Comparison of ENCODE assay signal across 8 cellular contexts in the genomic region with DNA sequence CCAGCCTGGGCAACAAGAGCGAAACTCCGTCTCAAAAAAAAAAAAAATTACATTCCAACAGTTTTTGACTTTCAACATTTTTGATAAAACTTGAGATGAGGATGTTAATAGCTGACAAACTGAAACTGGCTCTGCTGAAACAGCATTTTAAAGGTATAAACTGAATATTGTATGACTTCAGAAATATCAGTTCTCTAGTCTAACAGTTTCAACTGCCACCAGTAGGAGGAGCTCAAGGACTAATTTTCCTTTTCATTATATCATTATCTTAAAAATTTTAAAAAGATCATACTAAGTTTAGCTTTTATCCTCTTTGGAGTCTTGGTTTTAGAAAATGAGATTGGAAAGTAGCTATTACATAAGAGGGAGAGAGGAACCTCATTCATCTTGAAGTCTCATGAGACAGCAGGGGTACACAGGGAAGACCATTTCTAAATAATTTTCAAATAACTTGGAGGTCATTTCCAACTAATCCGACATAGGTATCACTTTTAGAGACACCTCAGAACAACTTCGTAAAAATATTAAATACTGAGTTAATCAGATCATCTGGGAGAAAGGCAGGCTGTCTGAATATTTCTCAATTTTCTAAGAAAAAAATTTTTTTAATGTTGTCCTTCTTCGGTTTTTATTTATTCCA. TPM values are rescaled to one million over a fixed set of nuclear protein-coding genes. Genes with fewer than 3 reads are reported as not detected.
DNase-seq lines count a peak whose midpoint lies in the region; ATAC-seq, FAIRE-seq and TF ChIP-seq lines count a peak whose summit lies in the region.

No MANE protein-coding gene starts in this region.

- 78 to 83% (median 81%) methylated on average over 5 of the region's 5 CpGs for WGBS in heart left ventricle, 4 donors
- WGBS in neuronal stem cell (ENCODE audit: extremely low coverage in 2 of 2, insufficient read length in 2 of 2, insufficient replicate concordance in 1 of 2), 2 donors, result no CpG with 5 or more reads among the region's 5 CpGs

- FAIRE-seq in endometrium (lab: Jason Lieb, UNC), result peak; percentile 86

- H4K8ac ChIP-seq in neuronal stem cell (ENCODE audit: low read depth, low read length), result no peak overlapping the region

- H3K4me3 ChIP-seq in heart left ventricle (no peak overlapping the region), neuronal stem cell (ENCODE audit: low read length in 2 of 2) (no peak overlapping the region)

- H3K4ac ChIP-seq in neuronal stem cell (ENCODE audit: low read length), result no peak overlapping the region

- no peak overlapping the region for H3K9ac ChIP-seq in neuronal stem cell (ENCODE audit: low read depth, low read length, poor library complexity)

- DNase-seq in heart left ventricle (peak in 1 of 5 donors; percentile 16), left ventricle myocardium superior (no peak), LoVo (ENCODE audit: low spot score) (peak; percentile 35), T-helper 2 cell (peak in 3 of 5 experiments; percentile 9 to 71 (median 27)), neuronal stem cell (ENCODE audit: low spot score) (peak; percentile 40), NCI-H226 (no peak)

- ATAC-seq in heart left ventricle, result no peak
- no peak for ATAC-seq in left ventricle myocardium superior
- ATAC-seq in HG03342 (IDR thresholded peaks at IDR 0.05; ENCODE audit: unreplicated experiment), result no peak

- H2AFZ ChIP-seq in neuronal stem cell (ENCODE audit: low read length), result no peak overlapping the region

- no peak overlapping the region for H3K14ac ChIP-seq in neuronal stem cell (ENCODE audit: low read length)

- H3K18ac ChIP-seq in neuronal stem cell (ENCODE audit: low read length), result no peak overlapping the region

- H2BK15ac ChIP-seq in neuronal stem cell (ENCODE audit: low read length), result no peak overlapping the region

- no peak overlapping the region for H2BK5ac ChIP-seq in neuronal stem cell (ENCODE audit: low read length)

- H3K4me2 ChIP-seq in neuronal stem cell (ENCODE audit: insufficient read depth, low read length, poor library complexity, severe bottlenecking), result no peak overlapping the region

- no peaks in the 10 kb centered on the region for H3K4me1 ChIP-seq in heart left ventricle
- H3K4me1 ChIP-seq in neuronal stem cell (ENCODE audit: control insufficient read depth in 2 of 2, insufficient read depth in 1 of 2, low read depth in 1 of 2, low read length in 2 of 2), result no peaks in the 10 kb centered on the region

- no peak overlapping the region for H2BK120ac ChIP-seq in neuronal stem cell (ENCODE audit: low read depth, low read length)

- no peak for TF ChIP-seq POLR2A in heart left ventricle (IDR thresholded peaks at IDR 0.05)

- H3K36me3 ChIP-seq in heart left ventricle, result peaks cover 0 to 71% (median 48%) of the 10 kb centered on the region in 9 donors
- H3K36me3 ChIP-seq in neuronal stem cell (replicated peaks in 1 of 2; ENCODE audit: control insufficient read depth in 2 of 2, insufficient read depth in 2 of 2, low read length in 2 of 2), result peaks cover 0 to 38% of the 10 kb centered on the region in 2 donors

- H3K27ac ChIP-seq in heart left ventricle (no peak overlapping the region), neuronal stem cell (replicated peaks; ENCODE audit: low read length) (no peak overlapping the region)

- H4K91ac ChIP-seq in neuronal stem cell (ENCODE audit: low read depth, low read length, poor library complexity), result no peak overlapping the region

- no peak overlapping the region for H2AK5ac ChIP-seq in neuronal stem cell (ENCODE audit: low read depth, low read length)

- no peak overlapping the region for H3K23ac ChIP-seq in neuronal stem cell (ENCODE audit: low read depth, low read length, poor library complexity)

- no peaks in the 10 kb centered on the region for H3K9me3 ChIP-seq in heart left ventricle
- H3K9me3 ChIP-seq in neuronal stem cell (replicated peaks in 1 of 2; ENCODE audit: control insufficient read depth in 2 of 2, insufficient read depth in 1 of 2, low read depth in 1 of 2, low read length in 2 of 2), result no peaks in the 10 kb centered on the region

- TF ChIP-seq CTCF in heart left ventricle (IDR thresholded peaks at IDR 0.05), result peak; percentile 66 to 87 (median 77)

- H3K27me3 ChIP-seq in heart left ventricle, result no peaks in the 10 kb centered on the region
- H3K27me3 ChIP-seq in neuronal stem cell (ENCODE audit: control insufficient read depth in 3 of 3, insufficient read depth in 3 of 3, low read depth in 1 of 3, low read length in 3 of 3), result no peaks in the 10 kb centered on the region

- intact Hi-C loops in heart left ventricle (cut with DNase I) (loop anchor here in 6 of 10 donors (2.0 to 10.0 kb wide), 7 partner anchors 201 to 1923 kb away; partner anchors contain the start of gene CXCR4 (in 4 of the 6)), left ventricle myocardium superior (cut with micrococcal nuclease) (loop anchor here (5.0 kb wide), 1 partner anchor 463 kb away; no protein-coding TSS in a partner anchor)

- no peak overlapping the region for H2BK12ac ChIP-seq in neuronal stem cell (ENCODE audit: low read length)

- no peaks in the 10 kb centered on the region for H3K79me1 ChIP-seq in neuronal stem cell (ENCODE audit: low read depth, low read length)

RNA-seq across cellular contexts. Expression of gene MCM6, which starts 37.6 kb away (rescaled TPM):
- 10 to 100 TPM in 1 of 9 donors, 1 to 10 TPM in 8; 2.1 to 16.1 (median 4.4) TPM for total RNA-seq in heart left ventricle
- 1 to 10 TPM; 1.0 to 3.5 TPM for polyA plus RNA-seq in heart left ventricle
- 4.1 TPM for total RNA-seq in left ventricle myocardium superior
- polyA plus RNA-seq in neuronal stem cell (2013, experiment 1 of 2), result 52.8 TPM
- polyA plus RNA-seq in neuronal stem cell (2013, experiment 2 of 2), result 51.8 TPM

Comparison
In these comparisons a context has a peak if more than half of its experiments do, and no peak if none do; other contexts are left out.
1. DNase-seq: peak in LoVo (single experiment), T-helper 2 cell (3 of 5) and neuronal stem cell (single experiment); none in left ventricle myocardium superior (single experiment) and NCI-H226 (single experiment).